Comparison of ENCODE assay signal across 1 cellular context in the genomic region with DNA sequence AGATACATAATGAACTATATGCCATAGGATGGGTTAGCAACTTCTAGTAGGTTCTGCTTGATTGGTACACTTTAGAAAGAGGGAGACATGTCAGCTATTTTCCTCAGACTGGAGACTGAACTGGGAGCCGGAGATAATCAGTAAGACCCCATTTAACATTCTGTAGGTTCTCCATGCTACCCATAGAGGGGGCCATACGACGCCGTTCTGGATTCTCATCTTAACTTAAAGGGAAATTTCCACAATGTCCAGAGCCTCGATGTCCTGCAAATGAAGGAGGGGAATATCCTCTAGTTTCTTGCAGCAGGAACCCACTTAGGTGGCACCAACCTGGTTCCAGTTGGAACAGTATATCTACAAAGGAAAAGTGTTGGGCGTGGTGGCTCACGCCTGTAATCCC.
TF ChIP-seq lines count a peak whose summit lies in the region.

No MANE protein-coding gene starts in this region.

TF ChIP-seq in endothelial cell of umbilical vein, 7 proteins besides CTCF, POLR2A, EP300 and RAD21:
- TF ChIP-seq JUN (IDR thresholded peaks at IDR 0.05; ENCODE audit: borderline replicate concordance, insufficient read depth, insufficient read length, low read depth) (no peak), EZH2 (IDR thresholded peaks at IDR 0.05; ENCODE audit: borderline replicate concordance, low read depth, low read length, severe bottlenecking) (no peak), POLR2AphosphoS5 (IDR thresholded peaks at IDR 0.05; ENCODE audit: insufficient read depth, low read depth, low read length) (no peak), MYC (IDR thresholded peaks at IDR 0.05; ENCODE audit: low read depth, low read length) (no peak), FOS (IDR thresholded peaks at IDR 0.05; ENCODE audit: borderline replicate concordance, insufficient read depth, low read length) (no peak), GATA2 (IDR thresholded peaks at IDR 0.05; ENCODE audit: insufficient read depth, insufficient read length, low read depth, low read length) (no peak)
- TF ChIP-seq, protein P1, sequence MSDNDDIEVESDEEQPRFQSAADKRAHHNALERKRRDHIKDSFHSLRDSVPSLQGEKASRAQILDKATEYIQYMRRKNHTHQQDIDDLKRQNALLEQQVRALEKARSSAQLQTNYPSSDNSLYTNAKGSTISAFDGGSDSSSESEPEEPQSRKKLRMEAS (IDR thresholded peaks at IDR 0.05; ENCODE audit: insufficient read depth, insufficient read length): no peak
